Comparison of ENCODE assay signal across 35 cellular contexts in the genomic region with DNA sequence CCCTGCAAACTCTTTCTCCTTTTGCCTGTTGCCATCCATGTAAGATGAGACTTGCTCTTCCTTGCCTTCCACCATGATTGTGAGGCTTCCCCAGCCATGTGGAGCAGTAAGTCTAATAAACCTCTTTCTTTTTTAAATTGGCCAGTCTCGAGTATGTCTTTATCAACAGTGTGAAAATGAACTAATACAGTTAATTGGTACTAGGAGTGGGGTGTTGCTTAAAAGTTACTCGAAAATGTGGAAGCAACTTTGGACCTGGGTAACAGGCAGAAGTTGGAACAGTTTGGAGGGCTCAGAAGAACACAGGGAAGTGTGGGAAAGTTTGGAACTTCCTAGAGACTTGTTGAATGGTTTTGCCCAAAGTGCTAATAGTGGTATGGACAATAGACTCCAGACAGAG.
DNase-seq lines count a peak whose midpoint lies in the region; ATAC-seq, FAIRE-seq and TF ChIP-seq lines count a peak whose summit lies in the region.
"Had no signal": no experiment of that assay in that cellular context is flagged by ENCODE, and none has a peak within 500 bp of the region (broad histone marks: within the 10 kb centered on the region; RNA-seq: fewer than 3 reads in every experiment).

No MANE protein-coding gene starts in this region.

- no peaks in the 10 kb centered on the region for H3K4me1 ChIP-seq in HEK293 (ENCODE audit: control insufficient read depth, insufficient read depth, low read length)
- H3K4me1 ChIP-seq in K562 (replicated peaks in 1 of 2; ENCODE audit: control insufficient read depth in 2 of 2, insufficient read depth in 2 of 2, low read length in 2 of 2) = no peaks in the 10 kb centered on the region
- no peaks in the 10 kb centered on the region for H3K4me1 ChIP-seq in endodermal cell (ENCODE audit: control insufficient read depth, insufficient read depth, low read length)
- no peaks in the 10 kb centered on the region for H3K4me1 ChIP-seq in aorta (ENCODE audit: control insufficient read depth in 1 of 2, insufficient read depth in 2 of 2, low read length in 2 of 2)
- H3K4me1 ChIP-seq in esophagus squamous epithelium = no peaks in the 10 kb centered on the region
- H3K4me1 ChIP-seq: A549; BE2C; BLaER1; BLaER1 treated with 17β-estradiol and CSF1 and Interleukin-3, amounts not matched to agents 10 nM and 100 nM; Caco-2 had no signal

- no peaks in the 10 kb centered on the region for H3K79me2 ChIP-seq in K562 (ENCODE audit: control insufficient read depth, insufficient read depth, low read length)

- H2AFZ ChIP-seq in K562 (ENCODE audit: low read depth, low read length) = no peak overlapping the region

- intact Hi-C loops in K562 (cut with micrococcal nuclease) (no loop called here), aorta (cut with DNase I) (no loop called here), esophagus squamous epithelium (cut with DNase I) (no loop called here)

- H3K9ac ChIP-seq in K562 (ENCODE audit: insufficient read depth in 1 of 2, low read depth in 2 of 2, low read length in 2 of 2) (no peak overlapping the region), endodermal cell (ENCODE audit: extremely low read depth, low read length, poor library complexity, severe bottlenecking) (no peak overlapping the region)
- H3K9ac ChIP-seq: BLaER1; BLaER1 treated with 17β-estradiol and CSF1 and Interleukin-3, amounts not matched to agents 10 nM and 100 nM had no signal

- TF ChIP-seq POLR2A in K562 (conservative IDR thresholded peaks at IDR 0.05) (no peak), esophagus squamous epithelium (IDR thresholded peaks at IDR 0.05) (no peak)

- TF ChIP-seq CTCF in HEK293 (tag by site-specific recombination; IDR thresholded peaks at IDR 0.05) (no peak), K562 (IDR thresholded peaks at IDR 0.05 in 2 of 3, conservative IDR thresholded peaks at IDR 0.05 in 1 of 3; ENCODE audit: insufficient read depth in 2 of 3, low read depth in 1 of 3, low read length in 3 of 3) (no peak), endodermal cell (conservative IDR thresholded peaks at IDR 0.05) (no peak), esophagus squamous epithelium (IDR thresholded peaks at IDR 0.05) (no peak)

- H4K20me1 ChIP-seq in K562 (replicated peaks; ENCODE audit: control insufficient read depth, insufficient read depth, low read length) = no peaks in the 10 kb centered on the region
- H4K20me1 ChIP-seq: BLaER1; BLaER1 treated with 17β-estradiol and CSF1 and Interleukin-3, amounts not matched to agents 10 nM and 100 nM had no signal

- no peak overlapping the region for H3K27ac ChIP-seq in HEK293 (ENCODE audit: extremely low read depth, low read depth, low read length)
- H3K27ac ChIP-seq in K562 (ENCODE audit: extremely low read depth, low read depth, low read length) = no peak overlapping the region
- no peak overlapping the region for H3K27ac ChIP-seq in endodermal cell (ENCODE audit: low read depth, low read length)
- no peak overlapping the region for H3K27ac ChIP-seq in aorta (ENCODE audit: low read depth in 1 of 2, low read length in 2 of 2)
- no peak overlapping the region for H3K27ac ChIP-seq in esophagus squamous epithelium
- H3K27ac ChIP-seq: 22Rv1; A549; BLaER1; BLaER1 treated with 17β-estradiol and CSF1 and Interleukin-3, amounts not matched to agents 10 nM and 100 nM; C4-2B had no signal

- FAIRE-seq in K562 (lab: Jason Lieb, UNC) = no peak
- FAIRE-seq: A204.1, A549, D721Med had no signal

- no peaks in the 10 kb centered on the region for H3K27me3 Mint-ChIP-seq in endodermal cell (ENCODE audit: insufficient read depth)
- H3K27me3 Mint-ChIP-seq: B cell; CD4-positive, alpha-beta memory T cell; CD4-positive, alpha-beta T cell; CD4-positive, CD25-positive, alpha-beta regulatory T cell; CD8-positive, alpha-beta memory T cell had no signal

- no peak for TF ChIP-seq EP300 in K562 (IDR thresholded peaks at IDR 0.05; ENCODE audit: low read length)

- no peak overlapping the region for H3K4me2 ChIP-seq in K562 (ENCODE audit: insufficient read depth, low read length)
- H3K4me2 ChIP-seq: A549; BLaER1; BLaER1 treated with 17β-estradiol and CSF1 and Interleukin-3, amounts not matched to agents 10 nM and 100 nM had no signal

- WGBS in K562 (ENCODE audit: insufficient coverage, low coverage, missing lambda C conversion rate) = 0% methylated on average over 2 of the region's 2 CpGs
- 89 to 93% methylated on average over 2 of the region's 2 CpGs for WGBS in endodermal cell (ENCODE audit: insufficient coverage in 1 of 2, insufficient read length in 1 of 2), 2 experiments
- WGBS in aorta, 2 donors = 49 to 56% methylated on average over 2 of the region's 2 CpGs
- WGBS in esophagus squamous epithelium, 2 donors = 39 to 42% methylated on average over 2 of the region's 2 CpGs

- H3K9me3 ChIP-seq in HEK293 (ENCODE audit: control insufficient read depth, insufficient read depth, low read depth, low read length) (no peaks in the 10 kb centered on the region), K562 (replicated peaks; ENCODE audit: control insufficient read depth, insufficient read depth, low read depth, low read length) (no peaks in the 10 kb centered on the region), endodermal cell (ENCODE audit: control insufficient read depth, low read length) (peaks cover 66% of the 10 kb centered on the region), aorta (ENCODE audit: control insufficient read depth, low read length) (peaks cover 1% of the 10 kb centered on the region), esophagus squamous epithelium (peaks cover 0 to 43% (median 15%) of the 10 kb centered on the region in 3 donors)
- H3K9me3 ChIP-seq: A549, BE2C, Caco-2 had no signal

- H3K36me3 ChIP-seq in HEK293 (ENCODE audit: control insufficient read depth in 2 of 2, insufficient read depth in 1 of 2, low read length in 2 of 2) = no peaks in the 10 kb centered on the region
- H3K36me3 ChIP-seq in K562 (ENCODE audit: control insufficient read depth, insufficient read depth, low read length) = no peaks in the 10 kb centered on the region
- no peaks in the 10 kb centered on the region for H3K36me3 ChIP-seq in endodermal cell (ENCODE audit: control insufficient read depth, insufficient read depth, low read length)
- no peaks in the 10 kb centered on the region for H3K36me3 ChIP-seq in aorta (ENCODE audit: control insufficient read depth in 1 of 2, insufficient read depth in 2 of 2, low read length in 1 of 2)
- no peaks in the 10 kb centered on the region for H3K36me3 ChIP-seq in esophagus squamous epithelium
- H3K36me3 ChIP-seq: BE2C; BLaER1; BLaER1 treated with 17β-estradiol and CSF1 and Interleukin-3, amounts not matched to agents 10 nM and 100 nM had no signal

- H3K27me3 ChIP-seq in K562 (ENCODE audit: control insufficient read depth in 2 of 2, insufficient read depth in 2 of 2, low read length in 2 of 2) = no peaks in the 10 kb centered on the region
- H3K27me3 ChIP-seq in endodermal cell (ENCODE audit: control insufficient read depth, insufficient read depth, low read length, poor library complexity, severe bottlenecking) = no peaks in the 10 kb centered on the region
- no peaks in the 10 kb centered on the region for H3K27me3 ChIP-seq in aorta (ENCODE audit: control insufficient read depth in 1 of 2, insufficient read depth in 2 of 2, low read length in 1 of 2)
- no peaks in the 10 kb centered on the region for H3K27me3 ChIP-seq in esophagus squamous epithelium
- H3K27me3 ChIP-seq: BE2C; BLaER1; BLaER1 treated with 17β-estradiol and CSF1 and Interleukin-3, amounts not matched to agents 10 nM and 100 nM had no signal

- no peak overlapping the region for H3K27ac Mint-ChIP-seq in endodermal cell
- H3K27ac Mint-ChIP-seq: B cell; CD14-positive monocyte; CD4-positive, alpha-beta memory T cell; CD4-positive, alpha-beta T cell; CD4-positive, CD25-positive, alpha-beta regulatory T cell; CD8-positive, alpha-beta memory T cell; CD8-positive, alpha-beta T cell had no signal

- H3K4me3 ChIP-seq in HEK293 (ENCODE audit: low read depth, low read length) = no peak overlapping the region
- H3K4me3 ChIP-seq in K562 = no peak overlapping the region
- peak overlapping the region; percentile 6 for H3K4me3 ChIP-seq in endodermal cell (ENCODE audit: low read length)
- H3K4me3 ChIP-seq in aorta (ENCODE audit: low read length in 2 of 2) = no peak overlapping the region
- no peak overlapping the region for H3K4me3 ChIP-seq in esophagus squamous epithelium
- H3K4me3 ChIP-seq: A549; BLaER1; BLaER1 treated with 17β-estradiol and CSF1 and Interleukin-3, amounts not matched to agents 10 nM and 100 nM had no signal

- no peak overlapping the region for H3K4me3 Mint-ChIP-seq in endodermal cell
- H3K4me3 Mint-ChIP-seq: B cell; CD14-positive monocyte; CD4-positive, alpha-beta memory T cell; CD4-positive, alpha-beta T cell; CD4-positive, CD25-positive, alpha-beta regulatory T cell; CD8-positive, alpha-beta memory T cell; CD8-positive, alpha-beta T cell had no signal

- CTCF ChIA-PET in HEK293 (lab: Yijun Ruan, JAX) = no interaction called here
- CTCF ChIA-PET in K562 (lab: Yijun Ruan, JAX; ENCODE audit: low intra/inter-chr PET ratio) = no interaction called here

- in situ Hi-C loops in K562 (cut with MboI) = no loop called here

- H3K9me1 ChIP-seq in K562 (ENCODE audit: control insufficient read depth, insufficient read depth, low read length) = no peaks in the 10 kb centered on the region

- H3K36me3 Mint-ChIP-seq in endodermal cell (ENCODE audit: low read depth) = peaks cover 11% of the 10 kb centered on the region
- H3K36me3 Mint-ChIP-seq: CD14-positive monocyte; CD4-positive, alpha-beta memory T cell; CD4-positive, CD25-positive, alpha-beta regulatory T cell; CD8-positive, alpha-beta memory T cell; CD8-positive, alpha-beta T cell had no signal

- ATAC-seq in K562 (no peak), aorta (ENCODE audit: low FRiP score) (no peak), GM19351 (IDR thresholded peaks at IDR 0.05; ENCODE audit: unreplicated experiment) (no peak)
- ATAC-seq: A549; CD8-positive, alpha-beta T cell had no signal

- H3K9me3 Mint-ChIP-seq in endodermal cell = peaks cover 59% of the 10 kb centered on the region

- POLR2A ChIA-PET in HEK293 (lab: Yijun Ruan, JAX) (no interaction called here), K562 (lab: Yijun Ruan, JAX) (no interaction called here)

- BruUV-seq in K562 (replicated peaks; lab: Mats Ljungman, UMichigan) = no TSS peak

- no peak for TF ChIP-seq RAD21 in K562 (CRISPR knock-in tag; conservative IDR thresholded peaks at IDR 0.05 in 1 of 2, IDR thresholded peaks at IDR 0.05 in 1 of 2)

- H3K4me1 Mint-ChIP-seq in endodermal cell = no peaks in the 10 kb centered on the region
- H3K4me1 Mint-ChIP-seq: B cell; CD14-positive monocyte; CD4-positive, alpha-beta memory T cell; CD8-positive, alpha-beta memory T cell had no signal

- DNase-seq in K562 (ENCODE audit: extremely low read depth in 1 of 4, low spot score in 3 of 4) (no peak), endodermal cell (no peak), aorta (no peak), esophagus squamous epithelium (lab: John Stamatoyannopoulos, UW) (no peak)
- DNase-seq: 8988T; ACHN; AML-193; BE2C; C1 segment of cervical spinal cord; Caco-2; Calu3; CD4-positive, alpha-beta memory T cell; CD4-positive, alpha-beta T cell; CD4-positive, CD25-positive, alpha-beta regulatory T cell; CD8-positive, alpha-beta memory T cell; CD8-positive, alpha-beta T cell; COR-L47; DMS 273 treated with DMSO at 0.1 percent for 48 hours; DMS153; DMS53; DMS79; DMS79 treated with DMSO at 0.1 percent for 48 hours; DND-41; EL had no signal

TF ChIP-seq in HEK293, 187 proteins besides CTCF, POLR2A, EP300 and RAD21 (continues in another document):
- no peak for TF ChIP-seq ZNF791 (tag by site-specific recombination; IDR thresholded peaks at IDR 0.05)
